In the genomic region with DNA sequence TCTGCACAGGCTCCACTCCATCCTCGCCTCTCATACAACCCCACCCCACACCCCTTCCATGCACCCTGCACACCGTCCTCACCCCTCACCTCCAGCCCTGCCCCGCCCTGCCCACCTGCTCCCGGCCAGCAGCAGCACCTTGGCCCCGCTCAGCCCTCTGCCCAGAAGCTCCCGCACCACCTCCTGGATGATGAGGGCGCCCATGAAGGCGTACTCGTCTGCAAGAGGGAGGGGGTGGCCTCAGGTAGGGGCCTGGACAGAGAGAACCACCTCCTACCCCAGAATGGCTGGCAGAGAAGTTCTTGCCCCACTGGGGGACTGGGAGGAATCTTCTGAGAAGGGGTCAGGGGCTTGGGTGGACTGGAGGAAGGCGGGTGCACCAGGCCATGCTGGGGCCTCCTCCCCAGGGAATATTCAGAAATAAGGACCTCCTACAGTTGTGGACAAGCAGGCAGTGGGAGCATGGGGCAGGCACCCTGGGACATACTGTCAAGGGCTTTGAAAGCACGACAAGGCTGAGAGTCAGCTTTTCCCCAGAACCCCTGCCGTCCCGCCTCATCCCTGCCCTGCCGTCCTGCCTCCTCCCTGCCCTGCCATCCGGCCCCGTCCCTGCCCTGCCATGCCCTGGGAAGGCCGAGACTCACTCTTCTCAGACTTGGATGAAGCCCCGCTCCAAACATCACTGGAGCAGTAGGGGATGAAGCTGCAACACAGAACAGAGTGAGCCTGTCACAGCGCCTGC, we compare ENCODE assay signal across 17 cellular contexts. TPM values are rescaled to one million over a fixed set of nuclear protein-coding genes. Genes with fewer than 3 reads are reported as not detected.
A peak's percentile ranks its signal among the peaks of the same experiment; 100 is the strongest.
DNase-seq lines count a peak whose midpoint lies in the region; ATAC-seq, FAIRE-seq and TF ChIP-seq lines count a peak whose summit lies in the region.
"Had no signal": no experiment of that assay in that cellular context is flagged by ENCODE, and none has a peak within 500 bp of the region (broad histone marks: within the 10 kb centered on the region; RNA-seq: fewer than 3 reads in every experiment).

No MANE protein-coding gene starts in this region.

- H3K4me1 Mint-ChIP-seq in activated CD4-positive, alpha-beta T cell treated with anti-CD3 and anti-CD28 coated beads, Interleukin-2, amount 10 ng/mL, durations not matched to agents 7 days and 5 days: peaks cover 4% of the 10 kb centered on the region
- H3K4me1 Mint-ChIP-seq in activated T-helper 1 cell treated with anti-CD3 and anti-CD28 coated beads, Interleukin-12 subunit alpha, Interleukin-12 subunit beta, Interleukin-2, Interleukin-4 antibody, amounts not matched to agents 30 ng/mL and 10 ng/mL and 1 ng/mL, durations not matched to agents 14 hours and 24 hours and 36 hours (ENCODE audit: low read depth): no peaks in the 10 kb centered on the region
- peaks cover 0 to 5% (median 0%) of the 10 kb centered on the region in 7 donors for H3K4me1 Mint-ChIP-seq in naive thymus-derived CD4-positive, alpha-beta T cell
- peaks cover 3% of the 10 kb centered on the region for H3K4me1 Mint-ChIP-seq in type B pancreatic cell (ENCODE audit: unreplicated experiment)

- CTCF ChIA-PET in activated CD4-positive, alpha-beta T cell treated with anti-CD3 and anti-CD28 coated beads, Interleukin-2, amount 10 ng/mL, durations not matched to agents 7 days and 5 days (lab: Charles Lee): no interaction called here
- CTCF ChIA-PET in naive thymus-derived CD4-positive, alpha-beta T cell (lab: Charles Lee): no interaction called here

- H3K27me3 Mint-ChIP-seq in activated CD4-positive, alpha-beta T cell treated with anti-CD3 and anti-CD28 coated beads, Interleukin-2, amount 10 ng/mL, durations not matched to agents 7 days and 5 days: peaks cover 20% of the 10 kb centered on the region
- H3K27me3 Mint-ChIP-seq in activated T-helper 1 cell treated with anti-CD3 and anti-CD28 coated beads, Interleukin-12 subunit alpha, Interleukin-12 subunit beta, Interleukin-2, Interleukin-4 antibody, amounts not matched to agents 30 ng/mL and 10 ng/mL and 1 ng/mL, durations not matched to agents 14 hours and 24 hours and 36 hours (ENCODE audit: insufficient read depth): peaks cover 25% of the 10 kb centered on the region
- peaks cover 0 to 24% (median 12%) of the 10 kb centered on the region in 5 donors for H3K27me3 Mint-ChIP-seq in naive thymus-derived CD4-positive, alpha-beta T cell
- H3K27me3 Mint-ChIP-seq in type B pancreatic cell: peaks cover 29% of the 10 kb centered on the region

- WGBS in pancreas, 2 donors: 76 to 85% methylated on average over 19 of the region's 19 CpGs

- POLR2A ChIA-PET in activated CD4-positive, alpha-beta T cell treated with anti-CD3 and anti-CD28 coated beads, Interleukin-2, amount 10 ng/mL, durations not matched to agents 7 days and 5 days (lab: Charles Lee): no interaction called here
- POLR2A ChIA-PET in naive thymus-derived CD4-positive, alpha-beta T cell (lab: Charles Lee): no interaction called here

- H3K27me3 ChIP-seq in naive thymus-derived CD4-positive, alpha-beta T cell (ENCODE audit: control insufficient read depth in 2 of 2, insufficient read depth in 2 of 2, low read length in 2 of 2): peaks cover 5 to 8% of the 10 kb centered on the region in 2 donors
- peaks cover 0 to 9% (median 5%) of the 10 kb centered on the region in 4 donors for H3K27me3 ChIP-seq in pancreas

- no peaks in the 10 kb centered on the region for H3K36me3 ChIP-seq in naive thymus-derived CD4-positive, alpha-beta T cell (ENCODE audit: control insufficient read depth in 2 of 3, insufficient read depth in 3 of 3, low read length in 3 of 3)
- H3K36me3 ChIP-seq in pancreas: no peaks in the 10 kb centered on the region
- H3K36me3 ChIP-seq: HAP-1 had no signal

- H3K4me3 Mint-ChIP-seq in activated CD4-positive, alpha-beta T cell treated with anti-CD3 and anti-CD28 coated beads, Interleukin-2, amount 10 ng/mL, durations not matched to agents 7 days and 5 days: peak overlapping the region; percentile 27
- H3K4me3 Mint-ChIP-seq in activated T-helper 1 cell treated with anti-CD3 and anti-CD28 coated beads, Interleukin-12 subunit alpha, Interleukin-12 subunit beta, Interleukin-2, Interleukin-4 antibody, amounts not matched to agents 30 ng/mL and 10 ng/mL and 1 ng/mL, durations not matched to agents 14 hours and 24 hours and 36 hours: peak overlapping the region; percentile 61
- H3K4me3 Mint-ChIP-seq in naive thymus-derived CD4-positive, alpha-beta T cell: peak overlapping the region in 6 of 10 donors; percentile 32 to 82 (median 51)
- peak overlapping the region; percentile 71 for H3K4me3 Mint-ChIP-seq in type B pancreatic cell

- no peak overlapping the region for H3K4me3 ChIP-seq in naive thymus-derived CD4-positive, alpha-beta T cell (ENCODE audit: low read length)
- H3K4me3 ChIP-seq in pancreas: no peak overlapping the region
- H3K4me3 ChIP-seq: HAP-1 had no signal

- no peak for ATAC-seq in naive thymus-derived CD4-positive, alpha-beta T cell
- ATAC-seq in GM19035 (IDR thresholded peaks at IDR 0.05; ENCODE audit: unreplicated experiment) (no peak), pancreas (no peak)
- ATAC-seq: Panc1 had no signal

- H3K36me3 Mint-ChIP-seq in activated CD4-positive, alpha-beta T cell treated with anti-CD3 and anti-CD28 coated beads, Interleukin-2, amount 10 ng/mL, durations not matched to agents 7 days and 5 days (ENCODE audit: low read depth): no peaks in the 10 kb centered on the region
- H3K36me3 Mint-ChIP-seq in activated T-helper 1 cell treated with anti-CD3 and anti-CD28 coated beads, Interleukin-12 subunit alpha, Interleukin-12 subunit beta, Interleukin-2, Interleukin-4 antibody, amounts not matched to agents 30 ng/mL and 10 ng/mL and 1 ng/mL, durations not matched to agents 14 hours and 24 hours and 36 hours (ENCODE audit: low read depth): no peaks in the 10 kb centered on the region
- H3K36me3 Mint-ChIP-seq in naive thymus-derived CD4-positive, alpha-beta T cell: no peaks in the 10 kb centered on the region
- no peaks in the 10 kb centered on the region for H3K36me3 Mint-ChIP-seq in type B pancreatic cell

- H3K9me3 Mint-ChIP-seq in activated CD4-positive, alpha-beta T cell treated with anti-CD3 and anti-CD28 coated beads, Interleukin-2, amount 10 ng/mL, durations not matched to agents 7 days and 5 days: no peaks in the 10 kb centered on the region
- no peaks in the 10 kb centered on the region for H3K9me3 Mint-ChIP-seq in activated T-helper 1 cell treated with anti-CD3 and anti-CD28 coated beads, Interleukin-12 subunit alpha, Interleukin-12 subunit beta, Interleukin-2, Interleukin-4 antibody, amounts not matched to agents 30 ng/mL and 10 ng/mL and 1 ng/mL, durations not matched to agents 14 hours and 24 hours and 36 hours
- no peaks in the 10 kb centered on the region for H3K9me3 Mint-ChIP-seq in naive thymus-derived CD4-positive, alpha-beta T cell
- H3K9me3 Mint-ChIP-seq in type B pancreatic cell: no peaks in the 10 kb centered on the region

- no peak overlapping the region for H3K27ac Mint-ChIP-seq in activated CD4-positive, alpha-beta T cell treated with anti-CD3 and anti-CD28 coated beads, Interleukin-2, amount 10 ng/mL, durations not matched to agents 7 days and 5 days
- peak overlapping the region; percentile 40 for H3K27ac Mint-ChIP-seq in activated T-helper 1 cell treated with anti-CD3 and anti-CD28 coated beads, Interleukin-12 subunit alpha, Interleukin-12 subunit beta, Interleukin-2, Interleukin-4 antibody, amounts not matched to agents 30 ng/mL and 10 ng/mL and 1 ng/mL, durations not matched to agents 14 hours and 24 hours and 36 hours
- peak overlapping the region in 1 of 9 donors; percentile 29 for H3K27ac Mint-ChIP-seq in naive thymus-derived CD4-positive, alpha-beta T cell
- H3K27ac Mint-ChIP-seq in type B pancreatic cell: no peak overlapping the region

- TF ChIP-seq CTCF in type B pancreatic cell (conservative IDR thresholded peaks at IDR 0.05) (no peak), pancreas (IDR thresholded peaks at IDR 0.05) (no peak)

- no peak overlapping the region for H3K27ac ChIP-seq in naive thymus-derived CD4-positive, alpha-beta T cell (ENCODE audit: low read depth, low read length)
- H3K27ac ChIP-seq in pancreas: no peak overlapping the region
- H3K27ac ChIP-seq: C4-2B had no signal

- intact Hi-C loops in activated T-helper 1 cell treated with anti-CD3 and anti-CD28 coated beads, Interleukin-12 subunit alpha, Interleukin-12 subunit beta, Interleukin-2, Interleukin-4 antibody, amounts not matched to agents 30 ng/mL and 10 ng/mL and 1 ng/mL, durations not matched to agents 14 hours and 24 hours and 36 hours (cut with micrococcal nuclease): loop anchor here (2.0 kb wide), 1 partner anchor 197 kb away; no protein-coding TSS in a partner anchor
- intact Hi-C loops in naive thymus-derived CD4-positive, alpha-beta T cell (cut with micrococcal nuclease): no loop called here
- intact Hi-C loops in pancreas (cut with DNase I): loop anchor here in 1 of 3 donors (10.0 kb wide), 1 partner anchor 57 kb away; no protein-coding TSS in a partner anchor

- no peaks in the 10 kb centered on the region for H3K4me1 ChIP-seq in naive thymus-derived CD4-positive, alpha-beta T cell (ENCODE audit: control insufficient read depth in 2 of 2, insufficient read depth in 2 of 2, low read length in 2 of 2)
- peaks cover 5 to 11% (median 5%) of the 10 kb centered on the region in 3 donors for H3K4me1 ChIP-seq in pancreas
- H3K4me1 ChIP-seq: HAP-1 had no signal

- H3K9me3 ChIP-seq in naive thymus-derived CD4-positive, alpha-beta T cell (ENCODE audit: control insufficient read depth in 2 of 3, low read length in 3 of 3): no peaks in the 10 kb centered on the region
- no peaks in the 10 kb centered on the region for H3K9me3 ChIP-seq in pancreas
- H3K9me3 ChIP-seq: HAP-1 had no signal

- no peak for FAIRE-seq in pancreas (lab: Jason Lieb, UNC)
- FAIRE-seq: A204.1 had no signal

- no peak for DNase-seq in activated CD4-positive, alpha-beta T cell treated with anti-CD3 and anti-CD28 coated beads, Interleukin-2, amount 10 ng/mL, durations not matched to agents 7 days and 5 days
- no peak for DNase-seq in activated CD4-positive, alpha-beta T cell treated with anti-CD3 and anti-CD28 coated beads for 1 hour
- no peak for DNase-seq in activated T-helper 1 cell treated with anti-CD3 and anti-CD28 coated beads, Interleukin-12 subunit alpha, Interleukin-12 subunit beta, Interleukin-2, Interleukin-4 antibody, amounts not matched to agents 30 ng/mL and 10 ng/mL and 1 ng/mL, durations not matched to agents 14 hours and 24 hours and 36 hours (ENCODE audit: low spot score)
- no peak for DNase-seq in naive thymus-derived CD4-positive, alpha-beta T cell
- DNase-seq in type B pancreatic cell (ENCODE audit: extremely low spot score, unreplicated experiment) (no peak), pancreas (no peak), cerebellar nuclear complex (lab: John Stamatoyannopoulos, UW) (no peak)
- DNase-seq: COR-L47, MV-4-11, NCI-H1417 treated with DMSO at 0.1 percent for 48 hours, NCI-H2029, NCI-H510A had no signal

RNA-seq across cellular contexts. Expression of a gene that starts 3.1 kb away (rescaled TPM):
- under 1 TPM; 0.23 to 0.55 TPM for total RNA-seq in activated CD4-positive, alpha-beta T cell treated with anti-CD3 and anti-CD28 coated beads, Interleukin-2, amount 10 ng/mL, durations not matched to agents 7 days and 5 days
- 1.5 and 2.4 TPM in 2 replicates for total RNA-seq in activated T-helper 1 cell treated with anti-CD3 and anti-CD28 coated beads, Interleukin-12 subunit alpha, Interleukin-12 subunit beta, Interleukin-2, Interleukin-4 antibody, amounts not matched to agents 30 ng/mL and 10 ng/mL and 1 ng/mL, durations not matched to agents 14 hours and 24 hours and 36 hours
- under 1 TPM in 1 of 5 experiments, not detected in 4; 0.82 TPM for total RNA-seq in naive thymus-derived CD4-positive, alpha-beta T cell
- polyA plus RNA-seq in naive thymus-derived CD4-positive, alpha-beta T cell: under 1 TPM in 1 of 2 donors, not detected in 1; 0.35 TPM
- total RNA-seq in type B pancreatic cell (ENCODE audit: low replicate concordance): 1.9 and 3.2 TPM in 2 replicates
- total RNA-seq in pancreas: under 1 TPM in 5 of 6 donors, not detected in 1; 0.14 to 0.44 (median 0.16) TPM
- under 1 TPM; 0.21 to 0.27 TPM for polyA plus RNA-seq in pancreas

RNA-seq across cellular contexts. Expression of a gene that starts 10.8 kb away (rescaled TPM):
- total RNA-seq in activated CD4-positive, alpha-beta T cell treated with anti-CD3 and anti-CD28 coated beads, Interleukin-2, amount 10 ng/mL, durations not matched to agents 7 days and 5 days: not detected
- 0.08 TPM in 1 of 2 replicates, not detected in the other for total RNA-seq in activated T-helper 1 cell treated with anti-CD3 and anti-CD28 coated beads, Interleukin-12 subunit alpha, Interleukin-12 subunit beta, Interleukin-2, Interleukin-4 antibody, amounts not matched to agents 30 ng/mL and 10 ng/mL and 1 ng/mL, durations not matched to agents 14 hours and 24 hours and 36 hours
- not detected for total RNA-seq in naive thymus-derived CD4-positive, alpha-beta T cell
- not detected for polyA plus RNA-seq in naive thymus-derived CD4-positive, alpha-beta T cell
- total RNA-seq in type B pancreatic cell (ENCODE audit: low replicate concordance): not detected in 2 replicates
- not detected for total RNA-seq in pancreas
- not detected for polyA plus RNA-seq in pancreas

RNA-seq across cellular contexts. Expression of a gene that starts 19.6 kb away (rescaled TPM):
- 10 to 100 TPM; 34.0 to 37.6 TPM for total RNA-seq in activated CD4-positive, alpha-beta T cell treated with anti-CD3 and anti-CD28 coated beads, Interleukin-2, amount 10 ng/mL, durations not matched to agents 7 days and 5 days
- total RNA-seq in activated T-helper 1 cell treated with anti-CD3 and anti-CD28 coated beads, Interleukin-12 subunit alpha, Interleukin-12 subunit beta, Interleukin-2, Interleukin-4 antibody, amounts not matched to agents 30 ng/mL and 10 ng/mL and 1 ng/mL, durations not matched to agents 14 hours and 24 hours and 36 hours: 32.2 and 33.8 TPM in 2 replicates
- total RNA-seq in naive thymus-derived CD4-positive, alpha-beta T cell: 10 to 100 TPM; 36.4 to 46.7 (median 46.0) TPM
- 10 to 100 TPM; 24.2 to 36.6 TPM for polyA plus RNA-seq in naive thymus-derived CD4-positive, alpha-beta T cell
- total RNA-seq in type B pancreatic cell (ENCODE audit: low replicate concordance): 31.5 and 35.6 TPM in 2 replicates
- 10 to 100 TPM; 12.2 to 25.7 (median 16.2) TPM for total RNA-seq in pancreas
- polyA plus RNA-seq in pancreas: 10 to 100 TPM; 70.8 to 78.8 TPM

RNA-seq across cellular contexts. Expression of a gene that starts 20.8 kb away (rescaled TPM):
- total RNA-seq in activated CD4-positive, alpha-beta T cell treated with anti-CD3 and anti-CD28 coated beads, Interleukin-2, amount 10 ng/mL, durations not matched to agents 7 days and 5 days: 10 to 100 TPM; 22.8 to 26.9 TPM
- 130 and 131 TPM in 2 replicates for total RNA-seq in activated T-helper 1 cell treated with anti-CD3 and anti-CD28 coated beads, Interleukin-12 subunit alpha, Interleukin-12 subunit beta, Interleukin-2, Interleukin-4 antibody, amounts not matched to agents 30 ng/mL and 10 ng/mL and 1 ng/mL, durations not matched to agents 14 hours and 24 hours and 36 hours
- 10 to 100 TPM in 1 of 5 experiments, 1 to 10 TPM in 4; 1.8 to 31.1 (median 2.3) TPM for total RNA-seq in naive thymus-derived CD4-positive, alpha-beta T cell
- 1 to 10 TPM; 4.2 to 4.5 TPM for polyA plus RNA-seq in naive thymus-derived CD4-positive, alpha-beta T cell
- 110 and 127 TPM in 2 replicates for total RNA-seq in type B pancreatic cell (ENCODE audit: low replicate concordance)
- total RNA-seq in pancreas: 100 to 1,000 TPM in 1 of 6 donors, 10 to 100 TPM in 5; 30.6 to 158 (median 52.3) TPM
- polyA plus RNA-seq in pancreas: 10 to 100 TPM; 25.4 to 36.9 TPM

RNA-seq across cellular contexts. Expression of a gene that starts 30.3 kb away (rescaled TPM):
- total RNA-seq in activated CD4-positive, alpha-beta T cell treated with anti-CD3 and anti-CD28 coated beads, Interleukin-2, amount 10 ng/mL, durations not matched to agents 7 days and 5 days: 10 to 100 TPM; 15.8 to 20.2 TPM
- 33.8 and 35.5 TPM in 2 replicates for total RNA-seq in activated T-helper 1 cell treated with anti-CD3 and anti-CD28 coated beads, Interleukin-12 subunit alpha, Interleukin-12 subunit beta, Interleukin-2, Interleukin-4 antibody, amounts not matched to agents 30 ng/mL and 10 ng/mL and 1 ng/mL, durations not matched to agents 14 hours and 24 hours and 36 hours
- total RNA-seq in naive thymus-derived CD4-positive, alpha-beta T cell: 10 to 100 TPM; 12.9 to 28.1 (median 18.1) TPM
- 1 to 10 TPM; 2.4 to 2.6 TPM for polyA plus RNA-seq in naive thymus-derived CD4-positive, alpha-beta T cell
- total RNA-seq in type B pancreatic cell (ENCODE audit: low replicate concordance): 22.4 and 30.0 TPM in 2 replicates
- 10 to 100 TPM in 1 of 6 donors, 1 to 10 TPM in 5; 6.4 to 11.1 (median 8.0) TPM for total RNA-seq in pancreas
- polyA plus RNA-seq in pancreas: 1 to 10 TPM; 6.9 to 8.2 TPM
